Comparison of ENCODE assay signal across 1 cellular context in genomic region chr12:115412821-115413220, GRCh38.
TF ChIP-seq lines count a peak whose summit lies in the region.

No MANE protein-coding gene starts in this region.

TF ChIP-seq in IMR-90, 13 proteins besides CTCF, POLR2A, EP300 and RAD21 (continued from another document):
- TF ChIP-seq, protein P1, sequence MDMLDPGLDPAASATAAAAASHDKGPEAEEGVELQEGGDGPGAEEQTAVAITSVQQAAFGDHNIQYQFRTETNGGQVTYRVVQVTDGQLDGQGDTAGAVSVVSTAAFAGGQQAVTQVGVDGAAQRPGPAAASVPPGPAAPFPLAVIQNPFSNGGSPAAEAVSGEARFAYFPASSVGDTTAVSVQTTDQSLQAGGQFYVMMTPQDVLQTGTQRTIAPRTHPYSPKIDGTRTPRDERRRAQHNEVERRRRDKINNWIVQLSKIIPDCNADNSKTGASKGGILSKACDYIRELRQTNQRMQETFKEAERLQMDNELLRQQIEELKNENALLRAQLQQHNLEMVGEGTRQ (IDR thresholded peaks at IDR 0.05; ENCODE audit: low read depth, low read length) = no peak
- TF ChIP-seq CEBPB (IDR thresholded peaks at IDR 0.05; ENCODE audit: low read depth, low read length) = no peak
- no peak for TF ChIP-seq MXI1 (IDR thresholded peaks at IDR 0.05; ENCODE audit: borderline replicate concordance, low read depth, low read length)
